Comparison of ENCODE assay signal across 1 cellular context in genomic region chr3:43693594-43693993, GRCh38.
A peak's percentile ranks its signal among the peaks of the same experiment; 100 is the strongest.
TF ChIP-seq lines count a peak whose summit lies in the region.

No MANE protein-coding gene starts in this region.

TF ChIP-seq in GM12878, 131 proteins besides CTCF, POLR2A, EP300 and RAD21:
- TF ChIP-seq JUNB (IDR thresholded peaks at IDR 0.05), result 0 out of 2 replicates have a peak, but pooled peaks have one; percentile 41
- TF ChIP-seq RELB (IDR thresholded peaks at IDR 0.05; ENCODE audit: low read depth), result no peak
TF ChIP-seq in GM12878: peak in this region for 1.
